ENCODE assay signal across 8 cellular contexts in the genomic region with DNA sequence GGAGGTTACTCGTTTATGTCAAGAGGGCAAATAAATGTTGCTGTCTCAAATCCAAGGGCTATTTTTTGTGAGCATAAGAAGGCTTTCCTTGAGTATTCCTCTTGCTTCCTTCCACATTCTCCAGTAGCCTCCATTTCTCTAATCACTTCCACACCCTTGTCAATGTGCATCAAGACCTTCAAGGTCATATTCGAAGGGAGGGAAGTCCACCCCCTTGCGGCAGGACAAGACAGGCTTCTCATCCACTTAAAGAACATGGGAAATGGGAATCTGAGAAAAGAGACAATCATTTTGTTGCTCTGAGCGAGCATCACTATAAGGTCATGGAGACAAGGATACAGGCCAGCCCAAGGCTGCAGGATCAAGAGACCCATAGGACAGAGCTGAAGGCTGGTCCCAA. TPM values are rescaled to one million over a fixed set of nuclear protein-coding genes. Genes with fewer than 3 reads are reported as not detected.
"Had no signal": no experiment of that assay in that cellular context is flagged by ENCODE, and none has a peak within 500 bp of the region (broad histone marks: within the 10 kb centered on the region; RNA-seq: fewer than 3 reads in every experiment).

No MANE protein-coding gene starts in this region.

- H2AFZ ChIP-seq: GM23338 had no signal

- H3K4me2 ChIP-seq: GM23338 had no signal

- H3K4me3 ChIP-seq: GM23338 had no signal

- FAIRE-seq: H1, H54, HTR-8/SVneo had no signal

- H3K4me1 Mint-ChIP-seq: GM23338, H9, IgD-negative memory B cell had no signal

- ATAC-seq: GM23338 had no signal

- DNase-seq: H9, HCEC 1CT had no signal

- H3K27ac Mint-ChIP-seq: GM23338, H9, IgD-negative memory B cell had no signal

- H3K4me3 Mint-ChIP-seq: GM23338, H9, IgD-negative memory B cell had no signal

RNA-seq across cellular contexts. Expression of a gene that starts 13.2 kb away (rescaled TPM):
- polyA plus RNA-seq: IgD-negative memory B cell had no signal

RNA-seq across cellular contexts. Expression of a gene that starts 44.4 kb away (rescaled TPM):
- total RNA-seq: HT-29 had no signal
